In the genomic region with DNA sequence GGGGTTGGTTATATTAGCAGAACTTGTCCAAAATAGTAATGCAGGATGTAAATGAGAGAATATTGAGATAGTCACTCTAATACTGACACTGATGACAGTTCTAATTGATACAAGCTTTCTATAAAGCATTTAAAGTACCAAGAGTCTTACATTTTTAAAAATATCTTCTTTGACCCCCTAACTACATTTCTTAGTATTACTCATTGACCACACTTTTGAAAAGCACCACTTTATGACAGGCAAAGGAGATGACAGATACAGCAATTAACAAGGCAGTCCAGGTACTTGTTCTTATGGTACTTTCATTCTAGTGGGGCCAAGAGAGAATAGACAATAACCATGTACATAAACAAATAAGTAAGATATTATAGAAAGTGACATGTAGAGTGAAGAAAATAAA, we compare ENCODE assay signal across 26 cellular contexts.
"Had no signal": no experiment of that assay in that cellular context is flagged by ENCODE, and none has a peak within 500 bp of the region (broad histone marks: within the 10 kb centered on the region; RNA-seq: fewer than 3 reads in every experiment).

No MANE protein-coding gene starts in this region.

- H3K9me3 ChIP-seq: esophagus muscularis mucosa, heart right ventricle, mucosa of descending colon, right lobe of liver, testis, vagina had no signal

- DNase-seq: activated B cell treated with CpG ODN at 0.5 μM for 24 hours; activated CD4-positive, alpha-beta T cell treated with anti-CD3 and anti-CD28 coated beads for 36 hours; activated CD4-positive, alpha-beta T cell treated with anti-CD3 and anti-CD28 coated beads, Interleukin-2, amount 50 U/mL, for 48 hours; activated CD8-positive, alpha-beta memory T cell treated with anti-CD3 and anti-CD28 coated beads, Interleukin-2, amount 50 U/mL, for 48 hours; activated naive CD4-positive, alpha-beta T cell treated with Interleukin-2 at 50 U/mL for 16 hours; activated naive CD8-positive, alpha-beta T cell treated with anti-CD3 and anti-CD28 coated beads, Interleukin-2, amount 10 ng/mL, durations not matched to agents 7 days and 5 days; activated T-cell treated with anti-CD3 and anti-CD28 coated beads, Interleukin-2, amount 50 U/mL, for 48 hours; amniotic stem cell; brain microvascular endothelial cell; central memory CD4-positive, alpha-beta T cell; dorsolateral prefrontal cortex; heart right ventricle; left colon; mesendoderm; mucosa of descending colon; naive B cell; occipital lobe; right lobe of liver; small intestine; stimulated activated CD4-positive, alpha-beta T cell treated with anti-CD3 and anti-CD28 coated beads, Interleukin-2, amount 100 ng/mL, for 24 hours; T-helper 17 cell; testis; trophoblast cell had no signal

- H3K4me1 ChIP-seq: esophagus muscularis mucosa, right lobe of liver, testis, vagina had no signal

- H3K4me3 ChIP-seq: dorsolateral prefrontal cortex, esophagus muscularis mucosa, heart right ventricle, mucosa of descending colon, right lobe of liver, testis, vagina had no signal

- H3K27me3 ChIP-seq: brain microvascular endothelial cell, dorsolateral prefrontal cortex, esophagus muscularis mucosa, heart right ventricle, right lobe of liver, testis, vagina had no signal

- H3K27ac ChIP-seq: brain microvascular endothelial cell, esophagus muscularis mucosa, heart right ventricle, right lobe of liver, testis, vagina had no signal

- H3K36me3 ChIP-seq: brain microvascular endothelial cell, esophagus muscularis mucosa, heart right ventricle, right lobe of liver, vagina had no signal

- ATAC-seq: activated CD4-positive, alpha-beta T cell treated with anti-CD3 and anti-CD28 coated beads for 36 hours; left colon; mucosa of descending colon; right lobe of liver; stimulated activated memory B cell treated with anti-CD40 and anti-IgM and Interleukin-4, amounts not matched to agents 10 μg/mL and 1 μg/mL and 100 μg/mL, for 72 hours; T-helper 17 cell had no signal
